ENCODE assay signal across 1 cellular context in genomic region chr1:153058826-153059784, GRCh38.
TF ChIP-seq lines count a peak whose summit lies in the region.

No MANE protein-coding gene starts in this region.

TF ChIP-seq in H1, 55 proteins besides CTCF, POLR2A, EP300 and RAD21:
- TF ChIP-seq JUND (IDR thresholded peaks at IDR 0.05; ENCODE audit: low read length): no peak
- no peak for TF ChIP-seq GABPA (IDR thresholded peaks at IDR 0.05; ENCODE audit: borderline replicate concordance, insufficient read depth, low read length)
- TF ChIP-seq CHD1 (IDR thresholded peaks at IDR 0.05; ENCODE audit: low read depth, low read length): no peak
- no peak for TF ChIP-seq YY1 (IDR thresholded peaks at IDR 0.05; ENCODE audit: low read depth, low read length)
- no peak for TF ChIP-seq BACH1 (IDR thresholded peaks at IDR 0.05; ENCODE audit: low read length)
- no peak for TF ChIP-seq SRF (IDR thresholded peaks at IDR 0.05; ENCODE audit: low read depth, low read length)
- no peak for TF ChIP-seq TBP (IDR thresholded peaks at IDR 0.05; ENCODE audit: low read depth, low read length)
- no peak for TF ChIP-seq RNF2 (IDR thresholded peaks at IDR 0.05; ENCODE audit: borderline replicate concordance, low read depth, low read length, missing control alignments, poor library complexity, severe bottlenecking)
- no peak for TF ChIP-seq CHD7 (IDR thresholded peaks at IDR 0.05; ENCODE audit: insufficient replicate concordance, low read length)
- no peak for TF ChIP-seq SP4 (IDR thresholded peaks at IDR 0.05; ENCODE audit: low read length)
- TF ChIP-seq SIN3A (conservative IDR thresholded peaks at IDR 0.05 in 1 of 2, IDR thresholded peaks at IDR 0.05 in 1 of 2; ENCODE audit: low read depth in 1 of 2, low read length in 2 of 2): no peak
- TF ChIP-seq HDAC2 (IDR thresholded peaks at IDR 0.05; ENCODE audit: borderline replicate concordance in 1 of 2, low read depth in 2 of 2, low read length in 2 of 2): no peak
- TF ChIP-seq NANOG (IDR thresholded peaks at IDR 0.05; ENCODE audit: insufficient read depth, low read depth, low read length, poor library complexity, severe bottlenecking): no peak
